1 cellular context compared by ENCODE assay signal in the genomic region with DNA sequence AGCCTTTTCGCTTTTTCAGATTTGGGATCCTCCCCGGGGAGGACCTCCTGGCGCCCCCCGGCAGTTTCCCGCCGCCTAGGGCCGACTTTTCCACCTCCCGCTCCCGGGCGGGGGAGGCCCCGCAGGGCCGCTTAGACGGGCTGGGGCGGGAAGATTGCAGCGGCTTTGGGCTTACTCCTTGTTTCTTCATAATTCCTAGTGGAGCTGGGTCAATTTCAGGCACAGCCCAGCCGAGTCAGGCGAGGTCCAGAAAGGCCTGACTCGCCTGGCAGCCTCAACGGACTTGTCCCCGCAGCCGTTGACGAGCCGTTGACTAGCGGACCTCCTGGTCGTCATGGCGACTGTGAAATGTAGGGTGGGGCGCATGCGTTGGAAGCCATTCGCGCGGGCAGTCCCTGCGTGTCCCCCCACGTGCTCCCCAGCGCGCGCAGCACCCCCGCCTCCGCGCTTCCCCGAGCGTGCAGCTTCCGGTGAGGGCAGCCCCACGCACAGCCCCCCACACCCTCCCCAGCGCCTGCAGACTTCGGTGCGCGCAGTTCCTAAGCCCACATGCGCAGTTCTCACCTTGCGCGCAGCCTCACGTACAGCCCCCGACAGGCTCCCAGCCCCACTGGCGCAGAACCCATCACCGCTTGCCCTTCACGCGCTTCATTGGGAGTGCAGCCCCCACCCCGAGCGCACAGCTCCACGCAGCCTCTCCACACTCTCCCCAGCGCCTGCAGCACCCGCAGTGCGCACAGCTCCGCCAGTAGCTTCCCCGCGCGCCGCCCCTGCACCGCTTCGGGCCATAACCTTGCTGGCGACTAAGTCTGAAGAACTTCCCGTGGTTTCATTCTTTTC.
TF ChIP-seq lines count a peak whose summit lies in the region.

No MANE protein-coding gene starts in this region.

TF ChIP-seq in HEK293, 187 proteins besides CTCF, POLR2A, EP300 and RAD21 (continued from another document):
- TF ChIP-seq, protein P1, sequence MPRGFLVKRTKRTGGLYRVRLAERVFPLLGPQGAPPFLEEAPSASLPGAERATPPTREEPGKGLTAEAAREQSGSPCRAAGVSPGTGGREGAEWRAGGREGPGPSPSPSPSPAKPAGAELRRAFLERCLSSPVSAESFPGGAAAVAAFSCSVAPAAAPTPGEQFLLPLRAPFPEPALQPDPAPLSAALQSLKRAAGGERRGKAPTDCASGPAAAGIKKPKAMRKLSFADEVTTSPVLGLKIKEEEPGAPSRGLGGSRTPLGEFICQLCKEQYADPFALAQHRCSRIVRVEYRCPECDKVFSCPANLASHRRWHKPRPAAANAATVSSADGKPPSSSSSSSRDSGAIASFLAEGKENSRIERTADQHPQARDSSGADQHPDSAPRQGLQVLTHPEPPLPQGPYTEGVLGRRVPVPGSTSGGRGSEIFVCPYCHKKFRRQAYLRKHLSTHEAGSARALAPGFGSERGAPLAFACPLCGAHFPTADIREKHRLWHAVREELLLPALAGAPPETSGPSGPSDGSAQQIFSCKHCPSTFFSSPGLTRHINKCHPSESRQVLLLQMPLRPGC (tag by site-specific recombination; IDR thresholded peaks at IDR 0.05), result 0 out of 2 replicates have a peak, but pooled peaks have one; percentile 19
- TF ChIP-seq ZBTB8A (tag by site-specific recombination; IDR thresholded peaks at IDR 0.05), result peak; percentile 60
- TF ChIP-seq ZNF600 (tag by site-specific recombination; IDR thresholded peaks at IDR 0.05), result peak; percentile 30; the same call in 1 of the 2 replicates
- TF ChIP-seq ZNF341 (tag by site-specific recombination; IDR thresholded peaks at IDR 0.05; ENCODE audit: low read depth), result peak; percentile 53
- peak; percentile 84 for TF ChIP-seq ZFHX2 (tag by site-specific recombination; conservative IDR thresholded peaks at IDR 0.05)
- TF ChIP-seq ZNF596 (tag by site-specific recombination; IDR thresholded peaks at IDR 0.05), result 0 out of 2 replicates have a peak, but pooled peaks have one; percentile 30
- TF ChIP-seq ZNF777 (tag by site-specific recombination; IDR thresholded peaks at IDR 0.05; ENCODE audit: borderline replicate concordance), result 0 out of 2 replicates have a peak, but pooled peaks have one; percentile 34
- TF ChIP-seq ZNF660 (tag by site-specific recombination; IDR thresholded peaks at IDR 0.05), result 0 out of 2 replicates have a peak, but pooled peaks have one; percentile 13
- TF ChIP-seq, protein P2, sequence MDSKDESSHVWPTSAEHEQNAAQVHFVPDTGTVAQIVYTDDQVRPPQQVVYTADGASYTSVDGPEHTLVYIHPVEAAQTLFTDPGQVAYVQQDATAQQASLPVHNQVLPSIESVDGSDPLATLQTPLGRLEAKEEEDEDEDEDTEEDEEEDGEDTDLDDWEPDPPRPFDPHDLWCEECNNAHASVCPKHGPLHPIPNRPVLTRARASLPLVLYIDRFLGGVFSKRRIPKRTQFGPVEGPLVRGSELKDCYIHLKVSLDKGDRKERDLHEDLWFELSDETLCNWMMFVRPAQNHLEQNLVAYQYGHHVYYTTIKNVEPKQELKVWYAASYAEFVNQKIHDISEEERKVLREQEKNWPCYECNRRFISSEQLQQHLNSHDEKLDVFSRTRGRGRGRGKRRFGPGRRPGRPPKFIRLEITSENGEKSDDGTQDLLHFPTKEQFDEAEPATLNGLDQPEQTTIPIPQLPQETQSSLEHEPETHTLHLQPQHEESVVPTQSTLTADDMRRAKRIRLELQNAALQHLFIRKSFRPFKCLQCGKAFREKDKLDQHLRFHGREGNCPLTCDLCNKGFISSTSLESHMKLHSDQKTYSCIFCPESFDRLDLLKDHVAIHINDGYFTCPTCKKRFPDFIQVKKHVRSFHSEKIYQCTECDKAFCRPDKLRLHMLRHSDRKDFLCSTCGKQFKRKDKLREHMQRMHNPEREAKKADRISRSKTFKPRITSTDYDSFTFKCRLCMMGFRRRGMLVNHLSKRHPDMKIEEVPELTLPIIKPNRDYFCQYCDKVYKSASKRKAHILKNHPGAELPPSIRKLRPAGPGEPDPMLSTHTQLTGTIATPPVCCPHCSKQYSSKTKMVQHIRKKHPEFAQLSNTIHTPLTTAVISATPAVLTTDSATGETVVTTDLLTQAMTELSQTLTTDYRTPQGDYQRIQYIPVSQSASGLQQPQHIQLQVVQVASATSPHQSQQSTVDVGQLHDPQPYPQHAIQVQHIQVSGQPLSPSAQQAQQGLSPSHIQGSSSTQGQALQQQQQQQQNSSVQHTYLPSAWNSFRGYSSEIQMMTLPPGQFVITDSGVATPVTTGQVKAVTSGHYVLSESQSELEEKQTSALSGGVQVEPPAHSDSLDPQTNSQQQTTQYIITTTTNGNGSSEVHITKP (tag by site-specific recombination; IDR thresholded peaks at IDR 0.05), result peak; percentile 95
- TF ChIP-seq MZF1 (tag by site-specific recombination; IDR thresholded peaks at IDR 0.05; ENCODE audit: borderline replicate concordance), result peak; percentile 19; the same call in 1 of the 2 replicates
- TF ChIP-seq, protein P3, sequence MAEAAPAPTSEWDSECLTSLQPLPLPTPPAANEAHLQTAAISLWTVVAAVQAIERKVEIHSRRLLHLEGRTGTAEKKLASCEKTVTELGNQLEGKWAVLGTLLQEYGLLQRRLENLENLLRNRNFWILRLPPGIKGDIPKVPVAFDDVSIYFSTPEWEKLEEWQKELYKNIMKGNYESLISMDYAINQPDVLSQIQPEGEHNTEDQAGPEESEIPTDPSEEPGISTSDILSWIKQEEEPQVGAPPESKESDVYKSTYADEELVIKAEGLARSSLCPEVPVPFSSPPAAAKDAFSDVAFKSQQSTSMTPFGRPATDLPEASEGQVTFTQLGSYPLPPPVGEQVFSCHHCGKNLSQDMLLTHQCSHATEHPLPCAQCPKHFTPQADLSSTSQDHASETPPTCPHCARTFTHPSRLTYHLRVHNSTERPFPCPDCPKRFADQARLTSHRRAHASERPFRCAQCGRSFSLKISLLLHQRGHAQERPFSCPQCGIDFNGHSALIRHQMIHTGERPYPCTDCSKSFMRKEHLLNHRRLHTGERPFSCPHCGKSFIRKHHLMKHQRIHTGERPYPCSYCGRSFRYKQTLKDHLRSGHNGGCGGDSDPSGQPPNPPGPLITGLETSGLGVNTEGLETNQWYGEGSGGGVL (tag by site-specific recombination; IDR thresholded peaks at IDR 0.05), result peak; percentile 88
- TF ChIP-seq, protein P4, sequence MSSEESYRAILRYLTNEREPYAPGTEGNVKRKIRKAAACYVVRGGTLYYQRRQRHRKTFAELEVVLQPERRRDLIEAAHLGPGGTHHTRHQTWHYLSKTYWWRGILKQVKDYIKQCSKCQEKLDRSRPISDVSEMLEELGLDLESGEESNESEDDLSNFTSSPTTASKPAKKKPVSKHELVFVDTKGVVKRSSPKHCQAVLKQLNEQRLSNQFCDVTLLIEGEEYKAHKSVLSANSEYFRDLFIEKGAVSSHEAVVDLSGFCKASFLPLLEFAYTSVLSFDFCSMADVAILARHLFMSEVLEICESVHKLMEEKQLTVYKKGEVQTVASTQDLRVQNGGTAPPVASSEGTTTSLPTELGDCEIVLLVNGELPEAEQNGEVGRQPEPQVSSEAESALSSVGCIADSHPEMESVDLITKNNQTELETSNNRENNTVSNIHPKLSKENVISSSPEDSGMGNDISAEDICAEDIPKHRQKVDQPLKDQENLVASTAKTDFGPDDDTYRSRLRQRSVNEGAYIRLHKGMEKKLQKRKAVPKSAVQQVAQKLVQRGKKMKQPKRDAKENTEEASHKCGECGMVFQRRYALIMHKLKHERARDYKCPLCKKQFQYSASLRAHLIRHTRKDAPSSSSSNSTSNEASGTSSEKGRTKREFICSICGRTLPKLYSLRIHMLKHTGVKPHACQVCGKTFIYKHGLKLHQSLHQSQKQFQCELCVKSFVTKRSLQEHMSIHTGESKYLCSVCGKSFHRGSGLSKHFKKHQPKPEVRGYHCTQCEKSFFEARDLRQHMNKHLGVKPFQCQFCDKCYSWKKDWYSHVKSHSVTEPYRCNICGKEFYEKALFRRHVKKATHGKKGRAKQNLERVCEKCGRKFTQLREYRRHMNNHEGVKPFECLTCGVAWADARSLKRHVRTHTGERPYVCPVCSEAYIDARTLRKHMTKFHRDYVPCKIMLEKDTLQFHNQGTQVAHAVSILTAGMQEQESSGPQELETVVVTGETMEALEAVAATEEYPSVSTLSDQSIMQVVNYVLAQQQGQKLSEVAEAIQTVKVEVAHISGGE (tag by site-specific recombination; conservative IDR thresholded peaks at IDR 0.05; ENCODE audit: low read depth), result peak; percentile 68
- TF ChIP-seq ZBTB17 (tag by site-specific recombination; IDR thresholded peaks at IDR 0.05), result 0 out of 2 replicates have a peak, but pooled peaks have one; percentile 6
- TF ChIP-seq GLIS1 (tag by site-specific recombination; IDR thresholded peaks at IDR 0.05), result peak; percentile 60
- peak; percentile 76 for TF ChIP-seq EGR2 (tag by site-specific recombination; IDR thresholded peaks at IDR 0.05; ENCODE audit: low read depth)
- TF ChIP-seq, protein P5, sequence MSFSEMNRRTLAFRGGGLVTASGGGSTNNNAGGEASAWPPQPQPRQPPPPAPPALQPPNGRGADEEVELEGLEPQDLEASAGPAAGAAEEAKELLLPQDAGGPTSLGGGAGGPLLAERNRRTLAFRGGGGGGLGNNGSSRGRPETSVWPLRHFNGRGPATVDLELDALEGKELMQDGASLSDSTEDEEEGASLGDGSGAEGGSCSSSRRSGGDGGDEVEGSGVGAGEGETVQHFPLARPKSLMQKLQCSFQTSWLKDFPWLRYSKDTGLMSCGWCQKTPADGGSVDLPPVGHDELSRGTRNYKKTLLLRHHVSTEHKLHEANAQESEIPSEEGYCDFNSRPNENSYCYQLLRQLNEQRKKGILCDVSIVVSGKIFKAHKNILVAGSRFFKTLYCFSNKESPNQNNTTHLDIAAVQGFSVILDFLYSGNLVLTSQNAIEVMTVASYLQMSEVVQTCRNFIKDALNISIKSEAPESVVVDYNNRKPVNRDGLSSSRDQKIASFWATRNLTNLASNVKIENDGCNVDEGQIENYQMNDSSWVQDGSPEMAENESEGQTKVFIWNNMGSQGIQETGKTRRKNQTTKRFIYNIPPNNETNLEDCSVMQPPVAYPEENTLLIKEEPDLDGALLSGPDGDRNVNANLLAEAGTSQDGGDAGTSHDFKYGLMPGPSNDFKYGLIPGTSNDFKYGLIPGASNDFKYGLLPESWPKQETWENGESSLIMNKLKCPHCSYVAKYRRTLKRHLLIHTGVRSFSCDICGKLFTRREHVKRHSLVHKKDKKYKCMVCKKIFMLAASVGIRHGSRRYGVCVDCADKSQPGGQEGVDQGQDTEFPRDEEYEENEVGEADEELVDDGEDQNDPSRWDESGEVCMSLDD (tag by site-specific recombination; IDR thresholded peaks at IDR 0.05), result peak; percentile 64; the same call in 1 of the 2 replicates
- TF ChIP-seq, protein P6, sequence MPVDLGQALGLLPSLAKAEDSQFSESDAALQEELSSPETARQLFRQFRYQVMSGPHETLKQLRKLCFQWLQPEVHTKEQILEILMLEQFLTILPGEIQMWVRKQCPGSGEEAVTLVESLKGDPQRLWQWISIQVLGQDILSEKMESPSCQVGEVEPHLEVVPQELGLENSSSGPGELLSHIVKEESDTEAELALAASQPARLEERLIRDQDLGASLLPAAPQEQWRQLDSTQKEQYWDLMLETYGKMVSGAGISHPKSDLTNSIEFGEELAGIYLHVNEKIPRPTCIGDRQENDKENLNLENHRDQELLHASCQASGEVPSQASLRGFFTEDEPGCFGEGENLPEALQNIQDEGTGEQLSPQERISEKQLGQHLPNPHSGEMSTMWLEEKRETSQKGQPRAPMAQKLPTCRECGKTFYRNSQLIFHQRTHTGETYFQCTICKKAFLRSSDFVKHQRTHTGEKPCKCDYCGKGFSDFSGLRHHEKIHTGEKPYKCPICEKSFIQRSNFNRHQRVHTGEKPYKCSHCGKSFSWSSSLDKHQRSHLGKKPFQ (tag by site-specific recombination; IDR thresholded peaks at IDR 0.05), result peak; percentile 71
- TF ChIP-seq GLIS2 (tag by site-specific recombination; IDR thresholded peaks at IDR 0.05), result peak; percentile 96
- peak; percentile 12; the same call in 1 of the 2 replicates for TF ChIP-seq ZIC2 (tag by site-specific recombination; IDR thresholded peaks at IDR 0.05)
- 0 out of 2 replicates have a peak, but pooled peaks have one; percentile 35 for TF ChIP-seq SP2 (tag by site-specific recombination; IDR thresholded peaks at IDR 0.05)
- 0 out of 2 replicates have a peak, but pooled peaks have one; percentile 37 for TF ChIP-seq ZNF202 (tag by site-specific recombination; IDR thresholded peaks at IDR 0.05; ENCODE audit: borderline replicate concordance)
- TF ChIP-seq, protein P7, sequence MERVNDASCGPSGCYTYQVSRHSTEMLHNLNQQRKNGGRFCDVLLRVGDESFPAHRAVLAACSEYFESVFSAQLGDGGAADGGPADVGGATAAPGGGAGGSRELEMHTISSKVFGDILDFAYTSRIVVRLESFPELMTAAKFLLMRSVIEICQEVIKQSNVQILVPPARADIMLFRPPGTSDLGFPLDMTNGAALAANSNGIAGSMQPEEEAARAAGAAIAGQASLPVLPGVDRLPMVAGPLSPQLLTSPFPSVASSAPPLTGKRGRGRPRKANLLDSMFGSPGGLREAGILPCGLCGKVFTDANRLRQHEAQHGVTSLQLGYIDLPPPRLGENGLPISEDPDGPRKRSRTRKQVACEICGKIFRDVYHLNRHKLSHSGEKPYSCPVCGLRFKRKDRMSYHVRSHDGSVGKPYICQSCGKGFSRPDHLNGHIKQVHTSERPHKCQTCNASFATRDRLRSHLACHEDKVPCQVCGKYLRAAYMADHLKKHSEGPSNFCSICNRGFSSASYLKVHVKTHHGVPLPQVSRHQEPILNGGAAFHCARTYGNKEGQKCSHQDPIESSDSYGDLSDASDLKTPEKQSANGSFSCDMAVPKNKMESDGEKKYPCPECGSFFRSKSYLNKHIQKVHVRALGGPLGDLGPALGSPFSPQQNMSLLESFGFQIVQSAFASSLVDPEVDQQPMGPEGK (tag by site-specific recombination; IDR thresholded peaks at IDR 0.05), result peak; percentile 91
